Comparison of ENCODE assay signal across 8 cellular contexts in the genomic region with DNA sequence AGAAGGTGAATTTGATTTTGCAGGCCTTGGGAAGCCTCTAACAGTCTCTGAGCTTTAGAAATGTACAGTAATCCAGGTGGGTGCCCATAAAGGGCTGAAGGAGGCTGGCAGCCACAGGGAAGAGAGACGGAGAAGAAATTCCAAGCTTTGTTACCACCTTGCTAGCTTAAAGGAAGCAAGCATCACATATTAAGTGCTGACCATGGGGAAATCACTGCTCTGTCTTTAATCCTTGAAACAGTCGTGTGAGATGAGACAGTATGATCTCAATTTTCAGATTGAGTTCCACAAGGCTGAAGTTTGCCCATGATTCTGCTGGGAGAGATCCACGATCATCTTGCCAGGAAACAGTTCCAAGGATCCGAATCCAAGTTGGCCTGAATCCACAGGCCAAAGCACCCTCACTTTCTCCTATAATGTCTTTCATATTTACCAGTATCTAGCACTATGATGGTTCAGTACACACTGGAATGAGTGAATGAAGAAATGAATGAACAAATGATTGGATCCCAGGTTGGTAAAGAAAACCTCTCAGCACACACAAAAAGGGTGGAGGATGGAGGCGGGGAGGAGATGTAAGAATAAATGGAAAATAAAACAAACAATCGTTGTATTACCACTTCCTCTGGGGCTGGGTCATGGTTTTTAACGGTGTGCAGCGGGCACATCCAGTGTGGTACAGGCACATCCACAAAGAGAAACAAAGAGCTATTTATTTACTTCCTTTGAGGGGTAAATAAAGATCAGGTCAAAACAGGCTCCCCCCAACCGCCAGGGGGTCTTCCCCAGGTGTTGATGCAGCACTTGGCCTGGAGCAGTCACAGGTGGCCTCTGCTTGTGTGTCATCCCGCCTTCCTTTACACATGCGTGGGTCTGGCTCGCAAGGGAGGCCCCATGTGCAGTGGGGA. TPM values are rescaled to one million over a fixed set of nuclear protein-coding genes. Genes with fewer than 3 reads are reported as not detected.
A peak's percentile ranks its signal among the peaks of the same experiment; 100 is the strongest.
DNase-seq lines count a peak whose midpoint lies in the region; ATAC-seq, FAIRE-seq and TF ChIP-seq lines count a peak whose summit lies in the region.

No MANE protein-coding gene starts in this region.

- POLR2A ChIA-PET in HepG2 (lab: Yijun Ruan, JAX): interaction anchor here (0.6 kb wide), 1 partner anchor 177 kb away, joined by 4 read pairs; no protein-coding TSS in a partner anchor

- H3K23ac ChIP-seq in mesendoderm (ENCODE audit: low read length): no peak overlapping the region

- H3K18ac ChIP-seq in mesendoderm (ENCODE audit: low read length): no peak overlapping the region

- no peak overlapping the region for H2BK15ac ChIP-seq in mesendoderm (replicated peaks; ENCODE audit: low read depth)

- DNase-seq in HepG2 (ENCODE audit: low spot score): no peak
- DNase-seq in right lobe of liver: no peak
- peak; percentile 69 to 76 for DNase-seq in activated CD4-positive, alpha-beta T cell treated with anti-CD3 and anti-CD28 coated beads, Interleukin-2, amount 50 U/mL, for 48 hours
- no peak for DNase-seq in left ventricle myocardium inferior
- DNase-seq in vagina (ENCODE audit: extremely low spot score in 2 of 2): no peak
- no peak for DNase-seq in MM.1S
- no peak for DNase-seq in mesendoderm
- no peak for DNase-seq in SKM-1 (lab: John Stamatoyannopoulos, UW; ENCODE audit: unreplicated experiment)

- H3K9ac ChIP-seq in HepG2 (ENCODE audit: insufficient read depth, low read depth, low read length) (no peak overlapping the region), MM.1S (ENCODE audit: low read length) (no peak overlapping the region), mesendoderm (ENCODE audit: low read length) (no peak overlapping the region)

- ATAC-seq in HepG2: no peak; the same call in 2 of the 3 replicates
- no peak for ATAC-seq in right lobe of liver

- no peak for TF ChIP-seq RAD21 in HepG2 (CRISPR knock-in tag; IDR thresholded peaks at IDR 0.05)

- H2AK5ac ChIP-seq in mesendoderm (ENCODE audit: low read length): no peak overlapping the region

- no peak overlapping the region for H3K4me3 ChIP-seq in HepG2 (replicated peaks in 1 of 3; ENCODE audit: insufficient read depth in 1 of 3, low read depth in 2 of 3, low read length in 3 of 3)
- no peak overlapping the region for H3K4me3 ChIP-seq in right lobe of liver
- H3K4me3 ChIP-seq in left ventricle myocardium inferior: no peak overlapping the region
- H3K4me3 ChIP-seq in vagina: no peak overlapping the region
- no peak overlapping the region for H3K4me3 ChIP-seq in MM.1S (ENCODE audit: low read length)
- H3K4me3 ChIP-seq in mesendoderm (ENCODE audit: low read length): no peak overlapping the region

- intact Hi-C loops in HepG2 (cut with micrococcal nuclease; ENCODE audit: unreplicated experiment) (no loop called here), right lobe of liver (cut with DNase I) (no loop called here), left ventricle myocardium inferior (cut with micrococcal nuclease) (no loop called here), vagina (cut with DNase I) (no loop called here)

- H3K27ac ChIP-seq in HepG2 (ENCODE audit: extremely low read length, insufficient read depth, low read length): no peak overlapping the region
- H3K27ac ChIP-seq in right lobe of liver: no peak overlapping the region
- peak overlapping the region; percentile 51 for H3K27ac ChIP-seq in left ventricle myocardium inferior (replicated peaks)
- H3K27ac ChIP-seq in vagina: peak overlapping the region; percentile 2
- H3K27ac ChIP-seq in MM.1S (ENCODE audit: low read length): no peak overlapping the region
- H3K27ac ChIP-seq in mesendoderm (ENCODE audit: low read depth, low read length): no peak overlapping the region

- H4K5ac ChIP-seq in mesendoderm (ENCODE audit: low read length): no peak overlapping the region

- no peak overlapping the region for H3K56ac ChIP-seq in mesendoderm (ENCODE audit: low read length)

- H4K8ac ChIP-seq in mesendoderm (ENCODE audit: low read depth, low read length): no peak overlapping the region

- H2BK5ac ChIP-seq in mesendoderm (ENCODE audit: low read length): no peak overlapping the region

- H3K9me3 ChIP-seq in HepG2 (ENCODE audit: low read length): no peaks in the 10 kb centered on the region
- H3K9me3 ChIP-seq in right lobe of liver: no peaks in the 10 kb centered on the region
- H3K9me3 ChIP-seq in left ventricle myocardium inferior (replicated peaks): no peaks in the 10 kb centered on the region
- no peaks in the 10 kb centered on the region for H3K9me3 ChIP-seq in vagina
- H3K9me3 ChIP-seq in MM.1S (replicated peaks; ENCODE audit: insufficient read depth, low read length): no peaks in the 10 kb centered on the region

- no peaks in the 10 kb centered on the region for H3F3A ChIP-seq in MM.1S (ENCODE audit: insufficient read depth, low read length)

- no peaks in the 10 kb centered on the region for H4K20me1 ChIP-seq in HepG2 (ENCODE audit: insufficient read depth, low read length)
- H4K20me1 ChIP-seq in MM.1S (ENCODE audit: insufficient read depth, low read length): no peaks in the 10 kb centered on the region

- no peak overlapping the region for H2BK120ac ChIP-seq in mesendoderm (ENCODE audit: low read depth, low read length)

- WGBS in HepG2 (ENCODE audit: low lambda C conversion rate): 47% methylated on average over 12 of the region's 12 CpGs
- 52% methylated on average over 9 of the region's 12 CpGs for WGBS in right lobe of liver (ENCODE audit: insufficient coverage, low coverage, low lambda C conversion rate, missing lambda C conversion rate)
- WGBS in mesendoderm (ENCODE audit: extremely low coverage, insufficient coverage, low lambda C conversion rate): no CpG with 5 or more reads among the region's 12 CpGs

- H3K4me1 ChIP-seq in HepG2 (ENCODE audit: insufficient read depth, low read length) (peaks cover 11% of the 10 kb centered on the region; the same call in 1 of the 2 replicates), right lobe of liver (no peaks in the 10 kb centered on the region), left ventricle myocardium inferior (peaks cover 39% of the 10 kb centered on the region), vagina (peaks cover 20% of the 10 kb centered on the region), MM.1S (ENCODE audit: low read length) (no peaks in the 10 kb centered on the region), mesendoderm (ENCODE audit: control insufficient read depth, low read depth, low read length) (peaks cover 4% of the 10 kb centered on the region)

- H3K79me1 ChIP-seq in mesendoderm (ENCODE audit: low read length): no peaks in the 10 kb centered on the region

- no peak for FAIRE-seq in HepG2 (lab: Jason Lieb, UNC)

- H2AFZ ChIP-seq in HepG2 (ENCODE audit: low read length): no peak overlapping the region
- no peak overlapping the region for H2AFZ ChIP-seq in MM.1S (ENCODE audit: low read length)

- in situ Hi-C loops in HepG2 (cut with HindIII; ENCODE audit: extremely low pct_ligation_motif_present, low pct_unique_long_range_greater_than_20kb): no loop called here

- TF ChIP-seq CTCF in HepG2 (CRISPR knock-in tag; IDR thresholded peaks at IDR 0.05) (no peak), right lobe of liver (IDR thresholded peaks at IDR 0.05) (no peak), left ventricle myocardium inferior (IDR thresholded peaks at IDR 0.05; ENCODE audit: borderline replicate concordance) (no peak), vagina (IDR thresholded peaks at IDR 0.05) (no peak), MM.1S (IDR thresholded peaks at IDR 0.05; ENCODE audit: low read length) (no peak)

- H3K36me3 ChIP-seq in HepG2 (replicated peaks in 1 of 2; ENCODE audit: control insufficient read depth in 1 of 2, insufficient read depth in 2 of 2, low read length in 2 of 2) (no peaks in the 10 kb centered on the region), right lobe of liver (no peaks in the 10 kb centered on the region), left ventricle myocardium inferior (no peaks in the 10 kb centered on the region), vagina (peaks cover 0 to 3% of the 10 kb centered on the region in 2 donors), MM.1S (replicated peaks; ENCODE audit: insufficient read depth, low read length) (no peaks in the 10 kb centered on the region), mesendoderm (ENCODE audit: control insufficient read depth, insufficient read depth, low read length) (no peaks in the 10 kb centered on the region)

- no peak for TF ChIP-seq EP300 in HepG2 (IDR thresholded peaks at IDR 0.05; ENCODE audit: low read depth in 2 of 2, low read length in 2 of 2)
- TF ChIP-seq EP300 in HepG2 (CRISPR knock-in tag; IDR thresholded peaks at IDR 0.05; ENCODE audit: borderline replicate concordance): no peak

- no TSS peak for BruUV-seq in HepG2 (replicated peaks; lab: Mats Ljungman, UMichigan)

- CTCF ChIA-PET in HepG2 (lab: Yijun Ruan, JAX; ENCODE audit: low intra/inter-chr PET ratio, low total read pairs): no interaction called here

- no peak overlapping the region for H3K4ac ChIP-seq in mesendoderm (ENCODE audit: low read depth, low read length)

- no peak overlapping the region for H3K4me2 ChIP-seq in HepG2 (ENCODE audit: low read depth, low read length)
- no peak overlapping the region for H3K4me2 ChIP-seq in MM.1S (ENCODE audit: low read depth, low read length)
- no peak overlapping the region for H3K4me2 ChIP-seq in mesendoderm (ENCODE audit: low read length)

- TF ChIP-seq POLR2A in HepG2 (IDR thresholded peaks at IDR 0.05; ENCODE audit: insufficient read depth in 1 of 2, low read depth in 2 of 2, low read length in 2 of 2) (no peak), right lobe of liver (IDR thresholded peaks at IDR 0.05) (no peak), vagina (IDR thresholded peaks at IDR 0.05) (no peak)

- H3K9me2 ChIP-seq in MM.1S (replicated peaks; ENCODE audit: insufficient read depth, low read length): no peaks in the 10 kb centered on the region

- H3K79me2 ChIP-seq in HepG2 (ENCODE audit: insufficient read depth, low read length) (no peaks in the 10 kb centered on the region), MM.1S (ENCODE audit: low read length) (no peaks in the 10 kb centered on the region), mesendoderm (ENCODE audit: control insufficient read depth, insufficient read depth, low read length) (no peaks in the 10 kb centered on the region)

- H3K27me3 ChIP-seq in HepG2 (ENCODE audit: control insufficient read depth in 1 of 2, insufficient read depth in 2 of 2, low read length in 2 of 2): no peaks in the 10 kb centered on the region
- H3K27me3 ChIP-seq in right lobe of liver: no peaks in the 10 kb centered on the region
- no peaks in the 10 kb centered on the region for H3K27me3 ChIP-seq in left ventricle myocardium inferior (ENCODE audit: low read depth)
- no peaks in the 10 kb centered on the region for H3K27me3 ChIP-seq in vagina
- no peaks in the 10 kb centered on the region for H3K27me3 ChIP-seq in MM.1S (replicated peaks; ENCODE audit: insufficient read depth, low read length)
- H3K27me3 ChIP-seq in mesendoderm (ENCODE audit: insufficient read depth, low read length, poor library complexity): no peaks in the 10 kb centered on the region

RNA-seq across cellular contexts. Expression of a gene that starts 28.2 kb away (rescaled TPM):
- total RNA-seq in HepG2 (2016; rRNA removed; fragmentation: Illumina TruSeq; extraction: Trizol) (20.2 and 25.2 TPM in 2 replicates), right lobe of liver (10 to 100 TPM in 4 of 6 experiments, 1 to 10 TPM in 2; 6.7 to 14.7 (median 11.9) TPM), left ventricle myocardium inferior (28.5 TPM), vagina (35.6 TPM)
- 5.3 and 5.6 TPM in 2 replicates for total RNA-seq in HepG2 (2016; cell fraction: cytosol; rRNA removed; fragmentation: Illumina TruSeq; extraction: Trizol; ENCODE audit: low read depth)
- total RNA-seq in HepG2 (2016; cell fraction: insoluble cytoplasmic fraction; rRNA removed; fragmentation: Illumina TruSeq; extraction: Trizol): 18.4 and 26.1 TPM in 2 replicates
- 7.7 and 11.1 TPM in 2 replicates for total RNA-seq in HepG2 (2016; cell fraction: membrane; rRNA removed; fragmentation: Illumina TruSeq; extraction: Trizol)
- total RNA-seq in HepG2 (2016; cell fraction: nucleus; rRNA removed; fragmentation: Illumina TruSeq; extraction: Trizol): 25.6 and 26.1 TPM in 2 replicates
- polyA plus RNA-seq in HepG2 (2011; rRNA removed): 23.8 and 25.8 TPM in 2 replicates
- polyA plus RNA-seq in HepG2 (2011; cell fraction: cytosol; rRNA removed): 14.5 and 19.7 TPM in 2 replicates
- 30.8 and 36.5 TPM in 2 replicates for polyA plus RNA-seq in HepG2 (2011; cell fraction: nucleus; rRNA removed)
- polyA plus RNA-seq in HepG2 (2012): 8.9 and 11.5 TPM in 2 replicates
- 2.2 and 2.4 TPM in 2 replicates for polyA plus RNA-seq in HepG2 (2016; cell fraction: cytosol; fragmentation: Illumina TruSeq; extraction: Trizol; ENCODE audit: low read depth)
- 11.5 and 15.5 TPM in 2 replicates for polyA plus RNA-seq in HepG2 (2016; cell fraction: insoluble cytoplasmic fraction; fragmentation: Illumina TruSeq; extraction: Trizol; ENCODE audit: low read depth)
- 2.5 and 3.1 TPM in 2 replicates for polyA plus RNA-seq in HepG2 (2016; cell fraction: membrane; fragmentation: Illumina TruSeq; extraction: Trizol; ENCODE audit: low read depth)
- 23.7 and 26.1 TPM in 2 replicates for polyA plus RNA-seq in HepG2 (2016; cell fraction: nucleus; fragmentation: Illumina TruSeq; extraction: Trizol; ENCODE audit: insufficient read depth, low read depth)
- 73.6 and 87.5 TPM in 2 replicates for polyA minus RNA-seq in HepG2 (2011; rRNA and poly(A)+ RNA removed; ENCODE audit: low replicate concordance)
- polyA minus RNA-seq in HepG2 (2011; cell fraction: cytosol; rRNA and poly(A)+ RNA removed): 12.6 and 13.8 TPM in 2 replicates
- polyA minus RNA-seq in HepG2 (2011; cell fraction: nucleus; rRNA and poly(A)+ RNA removed): 74.5 and 84.5 TPM in 2 replicates
- polyA plus RNA-seq in mesendoderm (2013, experiment 1 of 2): 18.5 TPM
- polyA plus RNA-seq in mesendoderm (2013, experiment 2 of 2): 19.3 TPM

Comparison
In these comparisons a context has a peak if more than half of its experiments do, and no peak if none do; other contexts are left out.
1. DNase-seq: peak in activated CD4-positive, alpha-beta T cell treated with anti-CD3 and anti-CD28 coated beads, Interleukin-2, amount 50 U/mL, for 48 hours (2 of 2); none in HepG2 (single experiment), right lobe of liver (0 of 3), left ventricle myocardium inferior (single experiment), vagina (0 of 2), MM.1S (single experiment), mesendoderm (single experiment) and SKM-1 (single experiment).
2. H3K27ac ChIP-seq: peak in left ventricle myocardium inferior (single experiment) and vagina (single experiment); none in HepG2 (single experiment), right lobe of liver (0 of 3), MM.1S (single experiment) and mesendoderm (single experiment).